In genomic region chr4:6755088-6755753, GRCh38 we compare ENCODE assay signal across 1 cellular context.
A peak's percentile ranks its signal among the peaks of the same experiment; 100 is the strongest.
TF ChIP-seq lines count a peak whose summit lies in the region.

No MANE protein-coding gene starts in this region.

TF ChIP-seq in HepG2, 621 proteins besides CTCF, POLR2A, EP300 and RAD21 (continued from another document and continues in another):
- TF ChIP-seq AKNA (CRISPR knock-in tag; IDR thresholded peaks at IDR 0.05; ENCODE audit: borderline replicate concordance) (no peak), CSRNP2 (CRISPR knock-in tag; conservative IDR thresholded peaks at IDR 0.05; ENCODE audit: low read depth) (no peak), KLF15 (CRISPR knock-in tag; IDR thresholded peaks at IDR 0.05; ENCODE audit: borderline replicate concordance) (no peak), MAFF (IDR thresholded peaks at IDR 0.05; ENCODE audit: low read depth, low read length) (no peak), ZNF362 (CRISPR knock-in tag; IDR thresholded peaks at IDR 0.05; ENCODE audit: borderline replicate concordance) (peak; percentile 56; the same call in 1 of the 2 replicates), ZBTB26 (CRISPR knock-in tag; IDR thresholded peaks at IDR 0.05; ENCODE audit: borderline replicate concordance) (peak; percentile 54; the same call in 1 of the 2 replicates), MEIS1 (CRISPR knock-in tag; IDR thresholded peaks at IDR 0.05; ENCODE audit: borderline replicate concordance) (0 out of 2 replicates have a peak, but pooled peaks have one; percentile 66), HMGA1 (CRISPR knock-in tag; conservative IDR thresholded peaks at IDR 0.05) (no peak), HBP1 (CRISPR knock-in tag; IDR thresholded peaks at IDR 0.05; ENCODE audit: low read depth) (peak; percentile 73; the same call in 1 of the 2 replicates), SRSF9 (IDR thresholded peaks at IDR 0.05; ENCODE audit: borderline replicate concordance, insufficient read depth, low read depth, low read length, poor library complexity, severe bottlenecking) (no peak), SP140L (CRISPR knock-in tag; IDR thresholded peaks at IDR 0.05; ENCODE audit: borderline replicate concordance) (no peak), KDM1A (CRISPR knock-in tag; IDR thresholded peaks at IDR 0.05) (peak; percentile 62; the same call in 1 of the 2 replicates), MAF1 (CRISPR knock-in tag; IDR thresholded peaks at IDR 0.05; ENCODE audit: borderline replicate concordance) (0 out of 2 replicates have a peak, but pooled peaks have one; percentile 43), ZHX2 (IDR thresholded peaks at IDR 0.05; ENCODE audit: low read depth) (no peak), ZHX2 (CRISPR knock-in tag; IDR thresholded peaks at IDR 0.05; ENCODE audit: borderline replicate concordance) (no peak), KMT2A (CRISPR knock-in tag; IDR thresholded peaks at IDR 0.05) (peak; percentile 66; the same call in 1 of the 2 replicates), ZNF572 (CRISPR knock-in tag; IDR thresholded peaks at IDR 0.05) (no peak), ASH2L (IDR thresholded peaks at IDR 0.05; ENCODE audit: insufficient read length, low read depth, low read length) (no peak), MTA3 (CRISPR knock-in tag; IDR thresholded peaks at IDR 0.05) (no peak), CBX5 (CRISPR knock-in tag; IDR thresholded peaks at IDR 0.05; ENCODE audit: borderline replicate concordance) (peak; percentile 69; the same call in 1 of the 2 replicates), MTA1 (CRISPR knock-in tag; IDR thresholded peaks at IDR 0.05; ENCODE audit: borderline replicate concordance) (peak; percentile 99), ZNF558 (CRISPR knock-in tag; IDR thresholded peaks at IDR 0.05; ENCODE audit: borderline replicate concordance) (no peak), ARID2 (CRISPR knock-in tag; IDR thresholded peaks at IDR 0.05; ENCODE audit: borderline replicate concordance) (0 out of 2 replicates have a peak, but pooled peaks have one; percentile 54), SIN3A (IDR thresholded peaks at IDR 0.05; ENCODE audit: borderline replicate concordance, low read depth, low read length) (0 out of 2 replicates have a peak, but pooled peaks have one; percentile 53), LRRFIP1 (CRISPR knock-in tag; conservative IDR thresholded peaks at IDR 0.05) (no peak), CCAR2 (optimal IDR thresholded peaks at IDR 0.05; ENCODE audit: low read depth, low read length) (no peak), AKAP8 (CRISPR knock-in tag; IDR thresholded peaks at IDR 0.05) (no peak), BRCA1 (CRISPR knock-in tag; IDR thresholded peaks at IDR 0.05) (0 out of 2 replicates have a peak, but pooled peaks have one; percentile 43), ZNF225 (CRISPR knock-in tag; IDR thresholded peaks at IDR 0.05) (peak; percentile 61; the same call in 1 of the 2 replicates), E2F5 (CRISPR knock-in tag; conservative IDR thresholded peaks at IDR 0.05) (no peak), RORA (CRISPR knock-in tag; IDR thresholded peaks at IDR 0.05) (no peak), FOXO4 (CRISPR knock-in tag; conservative IDR thresholded peaks at IDR 0.05) (no peak), ZNF337 (CRISPR knock-in tag; IDR thresholded peaks at IDR 0.05; ENCODE audit: borderline replicate concordance, low read depth) (no peak), MIER2 (CRISPR knock-in tag; IDR thresholded peaks at IDR 0.05) (peak; percentile 69; the same call in 1 of the 2 replicates), ZNF616 (CRISPR knock-in tag; IDR thresholded peaks at IDR 0.05; ENCODE audit: low read depth) (no peak)
